In genomic region chr17:29584452-29585079, GRCh38 we compare ENCODE assay signal across 11 cellular contexts. TPM values are rescaled to one million over a fixed set of nuclear protein-coding genes. Genes with fewer than 3 reads are reported as not detected.
A peak's percentile ranks its signal among the peaks of the same experiment; 100 is the strongest.
DNase-seq lines count a peak whose midpoint lies in the region; FAIRE-seq and TF ChIP-seq lines count a peak whose summit lies in the region.
"Had no signal": no experiment of that assay in that cellular context is flagged by ENCODE, and none has a peak within 500 bp of the region (broad histone marks: within the 10 kb centered on the region; RNA-seq: fewer than 3 reads in every experiment).

No MANE protein-coding gene starts in this region.

- H3K27me3 ChIP-seq in iPS-20b (ENCODE audit: insufficient read depth, low read length) (peaks cover 9% of the 10 kb centered on the region; the same call in 1 of the 2 replicates), stomach (no peaks in the 10 kb centered on the region)
- H3K27me3 ChIP-seq: pancreas had no signal

- intact Hi-C loops in stomach (cut with DNase I; ENCODE audit: low total_unique reads): no loop called here

- H3K4me1 ChIP-seq in iPS-20b (ENCODE audit: insufficient read depth, low read length): peaks cover 23% of the 10 kb centered on the region
- peaks cover 20 to 62% (median 46%) of the 10 kb centered on the region in 4 donors for H3K4me1 ChIP-seq in stomach
- H3K4me1 ChIP-seq: pancreas had no signal

- no peak for TF ChIP-seq CTCF in stomach (IDR thresholded peaks at IDR 0.05)

- no peak for DNase-seq in T-helper 1 cell
- no peak for DNase-seq in activated naive CD8-positive, alpha-beta T cell treated with anti-CD3 and anti-CD28 coated beads for 36 hours
- DNase-seq in stomach: no peak
- DNase-seq in H54 (ENCODE audit: insufficient read length, low spot score): no peak
- DNase-seq in NCI-H526 treated with DMSO at 0.1 percent for 48 hours (lab: John Stamatoyannopoulos, UW): no peak
- DNase-seq in stimulated activated CD8-positive, alpha-beta memory T cell treated with anti-CD3 and anti-CD28 coated beads, Interleukin-4, amount 100 ng/mL, for 48 hours: no peak

- no peak for TF ChIP-seq EP300 in stomach (IDR thresholded peaks at IDR 0.05)

- H3K4me1 Mint-ChIP-seq in T-helper 1 cell treated with Interleukin-12 subunit alpha and Interleukin-12 subunit beta and Interleukin-4 antibody, amounts not matched to agents 30 μg/mL and 1 μg/mL, for 36 hours (ENCODE audit: low read depth): peaks cover 44% of the 10 kb centered on the region
- H3K4me1 Mint-ChIP-seq in activated naive CD8-positive, alpha-beta T cell treated with anti-CD3 and anti-CD28 coated beads for 36 hours: peaks cover 49% of the 10 kb centered on the region

- no peak overlapping the region for H3K4me3 Mint-ChIP-seq in T-helper 1 cell treated with Interleukin-12 subunit alpha and Interleukin-12 subunit beta and Interleukin-4 antibody, amounts not matched to agents 30 μg/mL and 1 μg/mL, for 36 hours
- H3K4me3 Mint-ChIP-seq in activated naive CD8-positive, alpha-beta T cell treated with anti-CD3 and anti-CD28 coated beads for 36 hours: peak overlapping the region; percentile 34

- WGBS in stomach, 5 donors: 66 to 84% (median 79%) methylated on average over 11 to 12 of the region's 12 CpGs

- TF ChIP-seq POLR2A in stomach (IDR thresholded peaks at IDR 0.05): no peak
- no peak for TF ChIP-seq POLR2A in H54 (IDR thresholded peaks at IDR 0.05; ENCODE audit: low read depth, low read length)

- H3K9ac ChIP-seq in iPS-20b (ENCODE audit: low read depth, low read length): peak overlapping the region; percentile 29; the same call in 1 of the 2 replicates

- H3K27ac ChIP-seq in iPS-20b (ENCODE audit: low read length) (no peak overlapping the region), stomach (peak overlapping the region in 4 of 5 donors; percentile 53 to 80 (median 59))
- H3K27ac ChIP-seq: thoracic aorta had no signal

- no peaks in the 10 kb centered on the region for H3K9me3 Mint-ChIP-seq in T-helper 1 cell treated with Interleukin-12 subunit alpha and Interleukin-12 subunit beta and Interleukin-4 antibody, amounts not matched to agents 30 μg/mL and 1 μg/mL, for 36 hours
- no peaks in the 10 kb centered on the region for H3K9me3 Mint-ChIP-seq in activated naive CD8-positive, alpha-beta T cell treated with anti-CD3 and anti-CD28 coated beads for 36 hours

- H3K36me3 ChIP-seq in iPS-20b (ENCODE audit: insufficient read depth, low read depth, low read length): peaks cover 17% of the 10 kb centered on the region; the same call in 1 of the 2 replicates
- peaks cover 18 to 33% (median 33%) of the 10 kb centered on the region in 4 donors for H3K36me3 ChIP-seq in stomach
- H3K36me3 ChIP-seq: pancreas had no signal

- H3K36me3 Mint-ChIP-seq in T-helper 1 cell treated with Interleukin-12 subunit alpha and Interleukin-12 subunit beta and Interleukin-4 antibody, amounts not matched to agents 30 μg/mL and 1 μg/mL, for 36 hours (ENCODE audit: low read depth): peaks cover 13% of the 10 kb centered on the region
- peaks cover 41% of the 10 kb centered on the region for H3K36me3 Mint-ChIP-seq in activated naive CD8-positive, alpha-beta T cell treated with anti-CD3 and anti-CD28 coated beads for 36 hours

- no peaks in the 10 kb centered on the region for H3K9me3 ChIP-seq in iPS-20b (ENCODE audit: insufficient read depth, low read depth, low read length)
- H3K9me3 ChIP-seq in stomach: no peaks in the 10 kb centered on the region
- H3K9me3 ChIP-seq: pancreas, thoracic aorta had no signal

- H3K4me3 ChIP-seq in iPS-20b (ENCODE audit: low read length) (no peak overlapping the region), stomach (no peak overlapping the region)
- H3K4me3 ChIP-seq: pancreas, thoracic aorta had no signal

- FAIRE-seq in H54 (lab: Jason Lieb, UNC): no peak
- FAIRE-seq: A204.1, pancreas had no signal

- no peaks in the 10 kb centered on the region for H3K27me3 Mint-ChIP-seq in T-helper 1 cell treated with Interleukin-12 subunit alpha and Interleukin-12 subunit beta and Interleukin-4 antibody, amounts not matched to agents 30 μg/mL and 1 μg/mL, for 36 hours (ENCODE audit: low read depth)
- no peaks in the 10 kb centered on the region for H3K27me3 Mint-ChIP-seq in activated naive CD8-positive, alpha-beta T cell treated with anti-CD3 and anti-CD28 coated beads for 36 hours

- H3K27ac Mint-ChIP-seq in T-helper 1 cell treated with Interleukin-12 subunit alpha and Interleukin-12 subunit beta and Interleukin-4 antibody, amounts not matched to agents 30 μg/mL and 1 μg/mL, for 36 hours: peak overlapping the region; percentile 73
- peak overlapping the region; percentile 80 for H3K27ac Mint-ChIP-seq in activated naive CD8-positive, alpha-beta T cell treated with anti-CD3 and anti-CD28 coated beads for 36 hours

RNA-seq across cellular contexts. Expression of gene GIT1, which starts 4.9 kb away (rescaled TPM):
- 10 to 100 TPM; 63.5 to 63.7 TPM for total RNA-seq in activated naive CD8-positive, alpha-beta T cell treated with anti-CD3 and anti-CD28 coated beads for 36 hours
- total RNA-seq in stomach: 10 to 100 TPM; 23.7 to 67.2 (median 34.3) TPM
- polyA plus RNA-seq in stomach: 10 to 100 TPM; 17.7 to 26.4 (median 18.9) TPM

RNA-seq across cellular contexts. Expression of gene ANKRD13B, which starts 8.4 kb away (rescaled TPM):
- total RNA-seq in activated naive CD8-positive, alpha-beta T cell treated with anti-CD3 and anti-CD28 coated beads for 36 hours: 10 to 100 TPM; 17.9 to 20.8 TPM
- 10 to 100 TPM in 1 of 5 donors, 1 to 10 TPM in 3, not detected in 1; 1.8 to 12.3 (median 5.6) TPM for total RNA-seq in stomach
- polyA plus RNA-seq in stomach: 1 to 10 TPM; 2.6 to 4.2 (median 2.9) TPM

RNA-seq across cellular contexts. Expression of gene TP53I13, which starts 16.1 kb away (rescaled TPM):
- total RNA-seq in activated naive CD8-positive, alpha-beta T cell treated with anti-CD3 and anti-CD28 coated beads for 36 hours: 10 to 100 TPM; 31.2 to 35.3 TPM
- 100 to 1,000 TPM in 1 of 5 donors, 10 to 100 TPM in 4; 27.7 to 299 (median 79.5) TPM for total RNA-seq in stomach
- 10 to 100 TPM; 39.7 to 83.0 (median 46.0) TPM for polyA plus RNA-seq in stomach

RNA-seq across cellular contexts. Expression of gene ABHD15, which starts 17.7 kb away (rescaled TPM):
- total RNA-seq in activated naive CD8-positive, alpha-beta T cell treated with anti-CD3 and anti-CD28 coated beads for 36 hours: 1 to 10 TPM; 8.6 to 8.8 TPM
- 10 to 100 TPM in 2 of 5 donors, 1 to 10 TPM in 2, under 1 TPM in 1; 0.58 to 17.4 (median 9.9) TPM for total RNA-seq in stomach
- 1 to 10 TPM; 3.1 to 5.0 (median 3.7) TPM for polyA plus RNA-seq in stomach

RNA-seq across cellular contexts. Expression of gene CORO6, which starts 38.1 kb away (rescaled TPM):
- total RNA-seq in activated naive CD8-positive, alpha-beta T cell treated with anti-CD3 and anti-CD28 coated beads for 36 hours: 1 to 10 TPM; 8.9 to 9.4 TPM
- 10 to 100 TPM in 4 of 5 donors, 1 to 10 TPM in 1; 6.4 to 53.1 (median 20.6) TPM for total RNA-seq in stomach
- polyA plus RNA-seq in stomach: 10 to 100 TPM in 1 of 3 donors, 1 to 10 TPM in 2; 1.1 to 17.5 (median 1.4) TPM
